2 cellular contexts compared by ENCODE assay signal in genomic region chr11:61660997-61661396, GRCh38. TPM values are rescaled to one million over a fixed set of nuclear protein-coding genes. Genes with fewer than 3 reads are reported as not detected.
"Had no signal": no experiment of that assay in that cellular context is flagged by ENCODE, and none has a peak within 500 bp of the region (broad histone marks: within the 10 kb centered on the region; RNA-seq: fewer than 3 reads in every experiment).

No MANE protein-coding gene starts in this region.

RNA-seq across cellular contexts. Expression of gene DAGLA, which starts 19.2 kb away (rescaled TPM):
- total RNA-seq: activated CD8-positive, alpha-beta memory T cell treated with anti-CD3 and anti-CD28 coated beads, Interleukin-2, amount 10 ng/mL, durations not matched to agents 7 days and 5 days had no signal
- polyA plus RNA-seq: naive thymus-derived CD8-positive, alpha-beta T cell had no signal
